Comparison of ENCODE assay signal across 17 cellular contexts in the genomic region with DNA sequence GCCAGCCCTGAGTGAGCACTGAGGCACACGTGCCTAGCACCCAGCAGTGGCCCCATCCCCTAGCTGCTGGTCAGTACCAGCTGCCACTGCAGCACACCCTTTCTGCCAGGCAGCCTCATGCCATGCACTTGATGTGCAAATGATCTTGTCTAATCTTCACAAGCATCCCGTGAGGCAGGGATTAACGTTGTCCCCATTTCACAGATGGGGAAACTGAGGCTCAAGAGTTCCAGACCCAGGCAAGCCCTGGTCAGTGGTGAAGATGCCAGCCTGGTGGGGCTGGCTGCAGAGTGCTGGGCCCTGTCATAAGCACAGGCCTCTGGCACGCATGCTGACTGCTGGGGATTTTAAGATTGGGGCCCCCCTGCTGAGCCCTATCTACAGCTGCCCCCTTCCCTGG.
"Had no signal": no experiment of that assay in that cellular context is flagged by ENCODE, and none has a peak within 500 bp of the region (broad histone marks: within the 10 kb centered on the region; RNA-seq: fewer than 3 reads in every experiment).

No MANE protein-coding gene starts in this region.

- H3K4me3 Mint-ChIP-seq: stimulated activated memory B cell treated with anti-CD40 and anti-IgM and Interleukin-4, amounts not matched to agents 10 μg/mL and 1 μg/mL and 100 μg/mL, for 72 hours had no signal

- H3K9me3 Mint-ChIP-seq: activated T-helper 2 cell treated with anti-CD3 and anti-CD28 coated beads, Interferon-gamma antibody, Interleukin-2, Interleukin-4, amounts not matched to agents 10 μg/mL and 5 μg/mL and 100 μg/mL, durations not matched to agents 14 hours and 24 hours and 36 hours; stimulated activated memory B cell treated with anti-CD40 and anti-IgM and Interleukin-4, amounts not matched to agents 10 μg/mL and 1 μg/mL and 100 μg/mL, for 72 hours had no signal

- H3K4me3 ChIP-seq: breast epithelium, esophagus squamous epithelium, right atrium auricular region, tibial artery, uterus had no signal

- H3K9me3 ChIP-seq: breast epithelium, esophagus squamous epithelium, right atrium auricular region, SK-N-SH, tibial artery, uterus had no signal

- FAIRE-seq: endometrium, small intestine, TTC549 had no signal

- H3K36me3 ChIP-seq: breast epithelium, esophagus squamous epithelium, right atrium auricular region, tibial artery, uterus had no signal

- H3K27me3 ChIP-seq: breast epithelium, esophagus squamous epithelium, right atrium auricular region, uterus had no signal

- ATAC-seq: stimulated activated memory B cell treated with anti-CD40 and anti-IgM and Interleukin-4, amounts not matched to agents 10 μg/mL and 1 μg/mL and 100 μg/mL, for 72 hours had no signal

- H3K27me3 Mint-ChIP-seq: stimulated activated memory B cell treated with anti-CD40 and anti-IgM and Interleukin-4, amounts not matched to agents 10 μg/mL and 1 μg/mL and 100 μg/mL, for 72 hours had no signal

- H3K27ac Mint-ChIP-seq: activated T-helper 2 cell treated with anti-CD3 and anti-CD28 coated beads, Interferon-gamma antibody, Interleukin-2, Interleukin-4, amounts not matched to agents 10 μg/mL and 5 μg/mL and 100 μg/mL, durations not matched to agents 14 hours and 24 hours and 36 hours; stimulated activated memory B cell treated with anti-CD40 and anti-IgM and Interleukin-4, amounts not matched to agents 10 μg/mL and 1 μg/mL and 100 μg/mL, for 72 hours had no signal

- H3K27ac ChIP-seq: breast epithelium, esophagus squamous epithelium, right atrium auricular region, tibial artery, uterus had no signal

- DNase-seq: activated CD4-positive, CD25-positive, alpha-beta regulatory T cell; activated T-cell treated with anti-CD3 and anti-CD28 coated beads for 4 hours; aorta; esophagus squamous epithelium; foreskin fibroblast; glutamatergic neuron; nucleus accumbens; SK-N-SH; small intestine; tibial artery; uterus had no signal

- H3K36me3 Mint-ChIP-seq: stimulated activated memory B cell treated with anti-CD40 and anti-IgM and Interleukin-4, amounts not matched to agents 10 μg/mL and 1 μg/mL and 100 μg/mL, for 72 hours had no signal
